7 cellular contexts compared by ENCODE assay signal in the genomic region with DNA sequence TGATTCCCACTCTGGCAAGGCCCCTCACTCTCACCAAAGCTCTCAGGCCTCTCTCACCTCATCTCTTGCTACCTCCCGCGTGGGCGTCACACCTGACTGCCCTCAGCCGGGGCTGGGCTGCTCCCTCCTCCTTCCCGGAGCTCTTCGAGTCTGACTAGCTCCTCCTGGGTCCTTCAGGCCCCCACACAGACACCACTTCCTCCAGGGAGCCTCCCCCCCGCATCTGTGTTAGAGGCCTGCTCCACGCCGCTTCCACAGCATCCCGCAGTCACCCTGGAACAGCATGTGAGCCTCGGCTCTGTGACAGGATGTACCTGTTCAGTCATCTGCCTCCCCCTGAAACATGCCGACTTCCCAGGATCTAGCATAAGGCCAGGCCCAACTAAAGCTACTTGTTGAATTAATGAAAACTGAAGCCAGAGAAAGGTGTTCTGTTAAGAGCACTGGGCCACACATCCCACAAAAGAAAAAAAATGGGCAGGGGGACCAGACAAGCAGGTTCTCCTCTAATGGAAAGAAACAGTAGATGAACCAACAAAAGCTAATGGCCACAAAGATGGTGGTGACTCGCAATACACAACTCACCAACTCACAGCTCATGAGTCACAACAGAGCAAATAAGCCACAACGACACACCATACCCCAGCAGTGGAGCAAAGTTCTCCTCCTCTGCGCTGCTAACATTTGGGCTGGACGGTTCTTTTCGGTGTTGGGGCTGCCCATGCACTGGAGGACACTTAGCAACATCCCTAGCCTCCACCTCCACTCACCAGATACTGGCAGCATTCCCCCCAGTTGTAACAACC. TPM values are rescaled to one million over a fixed set of nuclear protein-coding genes. Genes with fewer than 3 reads are reported as not detected.
DNase-seq lines count a peak whose midpoint lies in the region; ATAC-seq and TF ChIP-seq lines count a peak whose summit lies in the region.

No MANE protein-coding gene starts in this region.

- DNase-seq in GM23338 (ENCODE audit: low spot score) (no peak), T-helper 17 cell (peak in 1 of 3 donors; percentile 21), colonic mucosa (no peak), NCI-H1694 (lab: John Stamatoyannopoulos, UW) (no peak), gastrocnemius medialis (no peak), body of pancreas (no peak)

- in situ Hi-C loops in gastrocnemius medialis (cut with MboI; ENCODE audit: low sequenced_read_pairs in 4 of 4), result no loop called here

- peaks cover 74% of the 10 kb centered on the region for H3K79me2 ChIP-seq in GM23338 (replicated peaks; ENCODE audit: insufficient read depth)

- H3K27me3 Mint-ChIP-seq in GM23338 (ENCODE audit: insufficient read depth, low read depth, poor library complexity) (peaks cover 20% of the 10 kb centered on the region), T-helper 17 cell (no peaks in the 10 kb centered on the region)

- WGBS in body of pancreas, 2 donors, result 49 to 66% methylated on average over 15 to 17 of the region's 17 CpGs

- no peak for TF ChIP-seq CTCF in GM23338 (conservative IDR thresholded peaks at IDR 0.05; ENCODE audit: low read depth in 2 of 2)
- no peak for TF ChIP-seq CTCF in colonic mucosa (IDR thresholded peaks at IDR 0.05)
- no peak for TF ChIP-seq CTCF in neutrophil (IDR thresholded peaks at IDR 0.05)
- TF ChIP-seq CTCF in gastrocnemius medialis (IDR thresholded peaks at IDR 0.05 in 4 of 5, conservative IDR thresholded peaks at IDR 0.05 in 1 of 5), result no peak
- no peak for TF ChIP-seq CTCF in body of pancreas (IDR thresholded peaks at IDR 0.05)

- peaks cover 17% of the 10 kb centered on the region for H3F3A ChIP-seq in GM23338 (replicated peaks; ENCODE audit: low read depth)

- H3K27me3 ChIP-seq in GM23338 (ENCODE audit: insufficient read depth) (no peaks in the 10 kb centered on the region), colonic mucosa (no peaks in the 10 kb centered on the region), neutrophil (no peaks in the 10 kb centered on the region), gastrocnemius medialis (no peaks in the 10 kb centered on the region), body of pancreas (no peaks in the 10 kb centered on the region)

- H3K4me1 ChIP-seq in GM23338 (ENCODE audit: insufficient read depth), result peaks cover 30% of the 10 kb centered on the region
- H3K4me1 ChIP-seq in colonic mucosa, result peaks cover 22% of the 10 kb centered on the region
- peaks cover 78 to 82% of the 10 kb centered on the region in 2 experiments for H3K4me1 ChIP-seq in neutrophil (ENCODE audit: control insufficient read depth in 1 of 2, insufficient read depth in 1 of 2, low read depth in 1 of 2, low read length in 1 of 2)
- H3K4me1 ChIP-seq in gastrocnemius medialis, result peaks cover 42 to 66% of the 10 kb centered on the region in 2 donors
- H3K4me1 ChIP-seq in body of pancreas, result peaks cover 44% of the 10 kb centered on the region

- H3K4me1 Mint-ChIP-seq in GM23338 (peaks cover 56% of the 10 kb centered on the region), T-helper 17 cell (peaks cover 57% of the 10 kb centered on the region)

- H2AFZ ChIP-seq in GM23338, result no peak overlapping the region

- peak overlapping the region; percentile 98 for H3K4me3 Mint-ChIP-seq in GM23338
- peak overlapping the region; percentile 100 for H3K4me3 Mint-ChIP-seq in T-helper 17 cell

- H3K36me3 ChIP-seq in GM23338 (ENCODE audit: insufficient read depth) (no peaks in the 10 kb centered on the region), colonic mucosa (no peaks in the 10 kb centered on the region), neutrophil (no peaks in the 10 kb centered on the region), gastrocnemius medialis (no peaks in the 10 kb centered on the region), body of pancreas (replicated peaks in 1 of 2; ENCODE audit: insufficient read depth in 1 of 2, low read depth in 2 of 2) (no peaks in the 10 kb centered on the region)

- no peaks in the 10 kb centered on the region for H3K9me2 ChIP-seq in GM23338 (ENCODE audit: insufficient read depth)

- intact Hi-C loops in colonic mucosa (cut with DNase I) (no loop called here), gastrocnemius medialis (cut with DNase I; ENCODE audit: low total_unique reads) (loop anchor here (10.0 kb wide), 1 partner anchor 791 kb away; the partner anchor contains the start of gene LENG9), body of pancreas (cut with DNase I) (no loop called here)

- H3K27ac Mint-ChIP-seq in GM23338 (peak overlapping the region; percentile 79; the same call in 1 of the 2 replicates), T-helper 17 cell (peak overlapping the region; percentile 99)

- H3K27ac ChIP-seq in GM23338 (ENCODE audit: low read depth) (no peak overlapping the region), colonic mucosa (peak overlapping the region; percentile 76), neutrophil (peak overlapping the region; percentile 93), gastrocnemius medialis (no peak overlapping the region), body of pancreas (no peak overlapping the region)

- no peak for TF ChIP-seq POLR2A in gastrocnemius medialis (IDR thresholded peaks at IDR 0.05)
- TF ChIP-seq POLR2A in body of pancreas (IDR thresholded peaks at IDR 0.05), result no peak

- no peaks in the 10 kb centered on the region; the same call in 2 of the 3 replicates for H3K36me3 Mint-ChIP-seq in GM23338 (ENCODE audit: low read depth)
- peaks cover 4% of the 10 kb centered on the region for H3K36me3 Mint-ChIP-seq in T-helper 17 cell (ENCODE audit: low read depth)

- no peaks in the 10 kb centered on the region for H3K9me3 ChIP-seq in T-helper 17 cell (ENCODE audit: control insufficient read depth, low read length, poor library complexity, severe bottlenecking)
- H3K9me3 ChIP-seq in colonic mucosa, result no peaks in the 10 kb centered on the region
- H3K9me3 ChIP-seq in neutrophil, result no peaks in the 10 kb centered on the region
- H3K9me3 ChIP-seq in gastrocnemius medialis, result no peaks in the 10 kb centered on the region
- H3K9me3 ChIP-seq in body of pancreas, result no peaks in the 10 kb centered on the region

- H3K9me3 Mint-ChIP-seq in GM23338, result no peaks in the 10 kb centered on the region

- H3K4me3 ChIP-seq in GM23338, result 0 out of 2 replicates have a peak overlapping the region, but pooled peaks have one; percentile 26
- peak overlapping the region; percentile 9 for H3K4me3 ChIP-seq in colonic mucosa
- H3K4me3 ChIP-seq in neutrophil (ENCODE audit: low read depth in 1 of 2, low read length in 1 of 2), result peak overlapping the region; percentile 86 to 88
- H3K4me3 ChIP-seq in gastrocnemius medialis, result peak overlapping the region in 2 of 4 donors; percentile 1 to 80
- H3K4me3 ChIP-seq in body of pancreas, result no peak overlapping the region

- H4K20me1 ChIP-seq in GM23338 (replicated peaks; ENCODE audit: insufficient read depth), result peaks cover 51% of the 10 kb centered on the region

- H3K9ac ChIP-seq in colonic mucosa (ENCODE audit: low read depth in 2 of 2, low read length in 2 of 2), result peak overlapping the region; percentile 46 to 51

- no peak for ATAC-seq in GM23338
- no peak for ATAC-seq in T-helper 17 cell
- no peak for ATAC-seq in gastrocnemius medialis
- no peak for ATAC-seq in body of pancreas

- 0 out of 2 replicates have a peak overlapping the region, but pooled peaks have one; percentile 38 for H3K4me2 ChIP-seq in GM23338

TF ChIP-seq in GM23338, 12 proteins besides CTCF, POLR2A, EP300 and RAD21 (continues in another document):
- TF ChIP-seq EZH2 (IDR thresholded peaks at IDR 0.05; ENCODE audit: low read depth, unreplicated experiment), result no peak

RNA-seq across cellular contexts. Expression of gene PPP6R1, which starts 3.0 kb away (rescaled TPM):
- 62.5 and 70.8 TPM in 2 replicates for total RNA-seq in GM23338 (2014; rRNA removed; shearing (Covaris generic))
- polyA plus RNA-seq in GM23338 (2016; fragmentation: Nextera tagmentation; extraction: Ambion mirVana), result 22.2 and 24.9 TPM in 2 replicates
- total RNA-seq in T-helper 17 cell, result 100 to 1,000 TPM; 183 to 186 TPM
- 10 to 100 TPM; 65.1 to 97.2 TPM for total RNA-seq in colonic mucosa
- 10 to 100 TPM; 14.6 to 47.9 (median 39.6) TPM for total RNA-seq in gastrocnemius medialis
- 10 to 100 TPM; 19.2 to 20.8 TPM for total RNA-seq in body of pancreas

RNA-seq across cellular contexts. Expression of gene HSPBP1, which starts 24.1 kb away (rescaled TPM):
- 91.0 and 91.1 TPM in 2 replicates for total RNA-seq in GM23338 (2014; rRNA removed; shearing (Covaris generic))
- 81.9 and 83.6 TPM in 2 replicates for polyA plus RNA-seq in GM23338 (2016; fragmentation: Nextera tagmentation; extraction: Ambion mirVana)
- total RNA-seq in T-helper 17 cell (10 to 100 TPM; 19.1 to 23.1 TPM), colonic mucosa (10 to 100 TPM; 29.0 to 82.3 TPM), gastrocnemius medialis (10 to 100 TPM; 18.5 to 41.7 (median 36.7) TPM), body of pancreas (10 to 100 TPM; 12.5 to 51.1 TPM)

RNA-seq across cellular contexts. Expression of gene TMEM86B, which starts 27.3 kb away (rescaled TPM):
- 2.9 and 3.2 TPM in 2 replicates for total RNA-seq in GM23338 (2014; rRNA removed; shearing (Covaris generic))
- polyA plus RNA-seq in GM23338 (2016; fragmentation: Nextera tagmentation; extraction: Ambion mirVana), result 1.1 and 1.7 TPM in 2 replicates
- total RNA-seq in T-helper 17 cell, result 10 to 100 TPM; 12.4 to 12.8 TPM
- total RNA-seq in colonic mucosa, result 1 to 10 TPM; 2.1 to 5.3 TPM
- total RNA-seq in gastrocnemius medialis, result 1 to 10 TPM in 3 of 4 donors, under 1 TPM in 1; 0.87 to 5.0 (median 1.7) TPM
- total RNA-seq in body of pancreas, result 1 to 10 TPM; 1.6 to 3.0 TPM

RNA-seq across cellular contexts. Expression of gene BRSK1, which starts 28.0 kb away (rescaled TPM):
- 11.3 and 17.2 TPM in 2 replicates for total RNA-seq in GM23338 (2014; rRNA removed; shearing (Covaris generic))
- 2.3 and 3.4 TPM in 2 replicates for polyA plus RNA-seq in GM23338 (2016; fragmentation: Nextera tagmentation; extraction: Ambion mirVana)
- total RNA-seq in T-helper 17 cell (1 to 10 TPM; 3.0 to 7.4 TPM), colonic mucosa (1 to 10 TPM in 1 of 2 donors, under 1 TPM in 1; 0.59 to 2.3 TPM), gastrocnemius medialis (not detected), body of pancreas (1 to 10 TPM in 1 of 2 donors, under 1 TPM in 1; 0.66 to 1.0 TPM)

RNA-seq across cellular contexts. Expression of gene PTPRH, which starts 46.5 kb away (rescaled TPM):
- 0.12 and 2.1 TPM in 2 replicates for total RNA-seq in GM23338 (2014; rRNA removed; shearing (Covaris generic))
- 0.12 and 0.16 TPM in 2 replicates for polyA plus RNA-seq in GM23338 (2016; fragmentation: Nextera tagmentation; extraction: Ambion mirVana)
- total RNA-seq in T-helper 17 cell (not detected), colonic mucosa (100 to 1,000 TPM in 1 of 2 donors, 10 to 100 TPM in 1; 76.3 to 131 TPM), gastrocnemius medialis (under 1 TPM; 0.39 to 0.56 (median 0.48) TPM), body of pancreas (10 to 100 TPM; 14.8 to 15.8 TPM)

Comparison
In these comparisons a context has a peak if more than half of its experiments do, and no peak if none do; other contexts are left out.
1. H3K27ac ChIP-seq: peak in colonic mucosa (single experiment) and neutrophil (single experiment); none in GM23338 (single experiment), gastrocnemius medialis (0 of 4) and body of pancreas (0 of 4).
2. H3K4me3 ChIP-seq: peak in GM23338 (single experiment), colonic mucosa (single experiment) and neutrophil (2 of 2); none in body of pancreas (0 of 2).